Comparison of ENCODE assay signal across 21 cellular contexts in genomic region chr10:124238367-124238766, GRCh38.
DNase-seq lines count a peak whose midpoint lies in the region; ATAC-seq and TF ChIP-seq lines count a peak whose summit lies in the region.
"Had no signal": no experiment of that assay in that cellular context is flagged by ENCODE, and none has a peak within 500 bp of the region (broad histone marks: within the 10 kb centered on the region; RNA-seq: fewer than 3 reads in every experiment).

No MANE protein-coding gene starts in this region.

- H3K27ac ChIP-seq in neuronal stem cell (replicated peaks; ENCODE audit: low read length) (no peak overlapping the region), caudate nucleus (ENCODE audit: low read depth, low read length) (no peak overlapping the region)
- H3K27ac ChIP-seq: Peyer's patch had no signal

- H3K9me3 ChIP-seq in neuronal stem cell (replicated peaks in 1 of 2; ENCODE audit: control insufficient read depth in 2 of 2, insufficient read depth in 1 of 2, low read depth in 1 of 2, low read length in 2 of 2), result no peaks in the 10 kb centered on the region
- H3K9me3 ChIP-seq: Caco-2, Peyer's patch had no signal

- no peaks in the 10 kb centered on the region for H3K36me3 ChIP-seq in neuronal stem cell (replicated peaks in 1 of 2; ENCODE audit: control insufficient read depth in 2 of 2, insufficient read depth in 2 of 2, low read length in 2 of 2)
- H3K36me3 ChIP-seq: Peyer's patch had no signal

- no peak overlapping the region for H3K9ac ChIP-seq in neuronal stem cell (ENCODE audit: low read depth, low read length, poor library complexity)

- H2BK12ac ChIP-seq in neuronal stem cell (ENCODE audit: low read length), result peak overlapping the region; percentile 46

- no peak overlapping the region for H2BK120ac ChIP-seq in neuronal stem cell (ENCODE audit: low read depth, low read length)

- peak; percentile 17 for DNase-seq in ELF-1 (ENCODE audit: low read depth, low spot score)
- no peak for DNase-seq in WTC11 (ENCODE audit: low spot score)
- DNase-seq in neuronal stem cell (ENCODE audit: low spot score), result no peak
- no peak for DNase-seq in caudate nucleus (lab: John Stamatoyannopoulos, UW)
- no peak for DNase-seq in DMS153 (lab: John Stamatoyannopoulos, UW)
- no peak for DNase-seq in activated T-cell treated with anti-CD3 and anti-CD28 coated beads, Interleukin-2, amount 50 U/mL, for 72 hours
- DNase-seq in NCI-H2171 (lab: John Stamatoyannopoulos, UW), result no peak
- DNase-seq: AML-193; CD4-positive, CD25-positive, alpha-beta regulatory T cell; GOT3; IMR-90; Karpas-422; MM.1S; NCI-H1092; NCI-H2029; NCI-H446 treated with DMSO at 0.1 percent for 48 hours; Peyer's patch had no signal

- H3K4me1 Mint-ChIP-seq in WTC11, result peaks cover 22% of the 10 kb centered on the region
- H3K4me1 Mint-ChIP-seq in activated T-cell treated with anti-CD3 and anti-CD28 coated beads, Interleukin-2, amount 50 U/mL, for 72 hours (ENCODE audit: low read depth), result no peaks in the 10 kb centered on the region
- H3K4me1 Mint-ChIP-seq: CD4-positive, CD25-positive, alpha-beta regulatory T cell had no signal

- no peak overlapping the region for H2AFZ ChIP-seq in neuronal stem cell (ENCODE audit: low read length)

- no peak overlapping the region for H2BK5ac ChIP-seq in neuronal stem cell (ENCODE audit: low read length)

- H3K4ac ChIP-seq in neuronal stem cell (ENCODE audit: low read length), result no peak overlapping the region

- H2BK15ac ChIP-seq in neuronal stem cell (ENCODE audit: low read length), result no peak overlapping the region

- ATAC-seq in WTC11, result no peak
- ATAC-seq in esophagus mucosa, result peak; percentile 45
- ATAC-seq in activated T-cell treated with anti-CD3 and anti-CD28 coated beads, Interleukin-2, amount 50 U/mL, for 72 hours (replicated peaks in 1 of 2), result no peak
- ATAC-seq: GM12878, Right ventricle myocardium inferior had no signal

- H3K4me2 ChIP-seq in neuronal stem cell (ENCODE audit: insufficient read depth, low read length, poor library complexity, severe bottlenecking), result no peak overlapping the region

- H3K4me1 ChIP-seq in neuronal stem cell (ENCODE audit: control insufficient read depth in 2 of 2, insufficient read depth in 1 of 2, low read depth in 1 of 2, low read length in 2 of 2), result no peaks in the 10 kb centered on the region
- H3K4me1 ChIP-seq: Caco-2, Peyer's patch had no signal

- peaks cover 4% of the 10 kb centered on the region; the same call in 1 of the 2 replicates for H3K27me3 Mint-ChIP-seq in WTC11 (ENCODE audit: low read depth)
- H3K27me3 Mint-ChIP-seq in activated T-cell treated with anti-CD3 and anti-CD28 coated beads, Interleukin-2, amount 50 U/mL, for 72 hours (ENCODE audit: low read depth), result no peaks in the 10 kb centered on the region

- H2AK5ac ChIP-seq in neuronal stem cell (ENCODE audit: low read depth, low read length), result no peak overlapping the region

- no peaks in the 10 kb centered on the region for H3K27me3 ChIP-seq in neuronal stem cell (ENCODE audit: control insufficient read depth in 3 of 3, insufficient read depth in 3 of 3, low read depth in 1 of 3, low read length in 3 of 3)
- H3K27me3 ChIP-seq: Peyer's patch had no signal

- no peak overlapping the region for H4K8ac ChIP-seq in neuronal stem cell (ENCODE audit: low read depth, low read length)

- WGBS in neuronal stem cell (ENCODE audit: extremely low coverage in 2 of 2, insufficient read length in 2 of 2, insufficient replicate concordance in 1 of 2), 2 donors, result no CpG with 5 or more reads among the region's 8 CpGs

- H3K4me3 Mint-ChIP-seq in WTC11, result no peak overlapping the region
- H3K4me3 Mint-ChIP-seq in activated T-cell treated with anti-CD3 and anti-CD28 coated beads, Interleukin-2, amount 50 U/mL, for 72 hours, result no peak overlapping the region
- H3K4me3 Mint-ChIP-seq: CD4-positive, CD25-positive, alpha-beta regulatory T cell had no signal

- H3K4me3 ChIP-seq in neuronal stem cell (ENCODE audit: low read length in 2 of 2), result no peak overlapping the region
- H3K4me3 ChIP-seq: GM12878, Peyer's patch had no signal

- H4K91ac ChIP-seq in neuronal stem cell (ENCODE audit: low read depth, low read length, poor library complexity), result no peak overlapping the region

- CTCF ChIA-PET in WTC11 (lab: Charles Lee), result interaction anchor here (3.9 kb wide), 1 partner anchor 150 kb away, joined by 20 read pairs; no protein-coding TSS in a partner anchor

- H3K23ac ChIP-seq in neuronal stem cell (ENCODE audit: low read depth, low read length, poor library complexity), result no peak overlapping the region

- H3K27ac Mint-ChIP-seq in WTC11, result no peak overlapping the region
- H3K27ac Mint-ChIP-seq in activated T-cell treated with anti-CD3 and anti-CD28 coated beads, Interleukin-2, amount 50 U/mL, for 72 hours, result no peak overlapping the region
- H3K27ac Mint-ChIP-seq: CD4-positive, CD25-positive, alpha-beta regulatory T cell had no signal

- no peak overlapping the region for H3K14ac ChIP-seq in neuronal stem cell (ENCODE audit: low read length)

- no peaks in the 10 kb centered on the region for H3K36me3 Mint-ChIP-seq in WTC11
- H3K36me3 Mint-ChIP-seq in activated T-cell treated with anti-CD3 and anti-CD28 coated beads, Interleukin-2, amount 50 U/mL, for 72 hours (ENCODE audit: insufficient read depth in 2 of 2), result no peaks in the 10 kb centered on the region
- H3K36me3 Mint-ChIP-seq: CD4-positive, CD25-positive, alpha-beta regulatory T cell had no signal

- 0 out of 2 replicates have a peak, but pooled peaks cover 6% of the 10 kb centered on the region for H3K9me3 Mint-ChIP-seq in WTC11
- H3K9me3 Mint-ChIP-seq in activated T-cell treated with anti-CD3 and anti-CD28 coated beads, Interleukin-2, amount 50 U/mL, for 72 hours, result no peaks in the 10 kb centered on the region

- POLR2A ChIA-PET in WTC11 (lab: Charles Lee), result no interaction called here

- H3K79me1 ChIP-seq in neuronal stem cell (ENCODE audit: low read depth, low read length), result no peaks in the 10 kb centered on the region

- H3K18ac ChIP-seq in neuronal stem cell (ENCODE audit: low read length), result peak overlapping the region; percentile 49

- no peak for TF ChIP-seq CTCF in WTC11 (IDR thresholded peaks at IDR 0.05)

TF ChIP-seq in WTC11, 78 proteins besides CTCF, POLR2A, EP300 and RAD21:
- peak; percentile 75; the same call in 1 of the 2 replicates for TF ChIP-seq ZNF263 (CRISPR knock-in tag; IDR thresholded peaks at IDR 0.05; ENCODE audit: low read depth)
- no peak for TF ChIP-seq ZNF512 (CRISPR knock-in tag; IDR thresholded peaks at IDR 0.05; ENCODE audit: borderline replicate concordance)
- TF ChIP-seq HMGA2 (CRISPR knock-in tag; IDR thresholded peaks at IDR 0.05), result no peak
